Comparison of ENCODE assay signal across 28 cellular contexts in genomic region chr4:34183916-34184315, GRCh38.
DNase-seq lines count a peak whose midpoint lies in the region; FAIRE-seq and TF ChIP-seq lines count a peak whose summit lies in the region.
"Had no signal": no experiment of that assay in that cellular context is flagged by ENCODE, and none has a peak within 500 bp of the region (broad histone marks: within the 10 kb centered on the region; RNA-seq: fewer than 3 reads in every experiment).

No MANE protein-coding gene starts in this region.

- H3K27ac ChIP-seq in H9 (ENCODE audit: insufficient read length, low read depth, low read length) (no peak overlapping the region), hepatocyte (no peak overlapping the region)
- H3K27ac ChIP-seq: adrenal gland, cardiac muscle cell, colonic mucosa, lower lobe of right lung, ovary, Peyer's patch, SJSA1, tibial nerve had no signal

- no peaks in the 10 kb centered on the region for H3K27me3 Mint-ChIP-seq in H9 (ENCODE audit: low read depth)
- H3K27me3 Mint-ChIP-seq: IgD-negative memory B cell had no signal

- H3K23ac ChIP-seq in H9 (ENCODE audit: insufficient read length, low read depth, low read length) = no peak overlapping the region

- WGBS in H9 (ENCODE audit: extremely low coverage, insufficient read length, low lambda C conversion rate) = no CpG with 5 or more reads among the region's 3 CpGs
- WGBS in hepatocyte (ENCODE audit: low lambda C conversion rate, missing lambda C conversion rate) = 63% methylated on average over 3 of the region's 3 CpGs

- peaks cover 9% of the 10 kb centered on the region; the same call in 1 of the 2 replicates for H3K4me1 ChIP-seq in H9 (ENCODE audit: insufficient read depth, low read length)
- no peaks in the 10 kb centered on the region for H3K4me1 ChIP-seq in hepatocyte (ENCODE audit: insufficient read depth)
- H3K4me1 ChIP-seq: adrenal gland, colonic mucosa, lower lobe of right lung, Peyer's patch, SJSA1, tibial nerve had no signal

- H3K79me2 ChIP-seq in H9 (ENCODE audit: insufficient read depth, low read length) (no peaks in the 10 kb centered on the region), hepatocyte (no peaks in the 10 kb centered on the region)

- H3K4me3 ChIP-seq in fibroblast of villous mesenchyme (ENCODE audit: low read depth, low read length) = no peak overlapping the region
- H3K4me3 ChIP-seq in skeletal muscle cell (ENCODE audit: low read depth, low read length) = no peak overlapping the region
- H3K4me3 ChIP-seq in hepatocyte = no peak overlapping the region
- H3K4me3 ChIP-seq: adrenal gland, cardiac muscle cell, colonic mucosa, lower lobe of right lung, ovary, Peyer's patch, SJSA1, tibial nerve had no signal

- no peak overlapping the region for H3K9ac ChIP-seq in H9 (ENCODE audit: extremely low read depth, insufficient read length, low read length)

- TF ChIP-seq CTCF in H9 (conservative IDR thresholded peaks at IDR 0.05) = no peak
- no peak for TF ChIP-seq CTCF in fibroblast of villous mesenchyme (IDR thresholded peaks at IDR 0.05; ENCODE audit: insufficient read depth, low read depth, low read length)
- no peak for TF ChIP-seq CTCF in hepatocyte (IDR thresholded peaks at IDR 0.05; ENCODE audit: poor library complexity)

- H4K20me1 ChIP-seq in H9 (ENCODE audit: control insufficient read depth, insufficient read depth, insufficient read length) (no peaks in the 10 kb centered on the region), hepatocyte (ENCODE audit: insufficient read depth, poor library complexity, severe bottlenecking) (no peaks in the 10 kb centered on the region)

- no peak overlapping the region for H2BK20ac ChIP-seq in H9 (ENCODE audit: low read depth, low read length, poor library complexity, severe bottlenecking)

- H3K4me1 Mint-ChIP-seq in H9 = peaks cover 16 to 19% of the 10 kb centered on the region in 2 experiments
- H3K4me1 Mint-ChIP-seq: IgD-negative memory B cell had no signal

- no peaks in the 10 kb centered on the region for H3K36me3 Mint-ChIP-seq in H9 (ENCODE audit: insufficient read depth in 1 of 3, low read depth in 3 of 3)
- H3K36me3 Mint-ChIP-seq: IgD-negative memory B cell had no signal

- no peak overlapping the region for H2AK5ac ChIP-seq in H9 (ENCODE audit: insufficient read length, low read length)

- H2BK12ac ChIP-seq in H9 (ENCODE audit: insufficient read length, low read depth, low read length) = no peak overlapping the region

- no peak overlapping the region for H4K8ac ChIP-seq in H9 (replicated peaks; ENCODE audit: insufficient read length, low read depth, low read length)

- H3K36me3 ChIP-seq in hepatocyte (replicated peaks; ENCODE audit: insufficient read depth, low read depth) = no peaks in the 10 kb centered on the region
- H3K36me3 ChIP-seq: adrenal gland, cardiac muscle cell, colonic mucosa, lower lobe of right lung, ovary, Peyer's patch, SJSA1, tibial nerve had no signal

- no peak overlapping the region for H3K4me2 ChIP-seq in H9 (ENCODE audit: insufficient read depth, insufficient read length, low read length)
- H3K4me2 ChIP-seq in hepatocyte = no peak overlapping the region

- H2BK15ac ChIP-seq in H9 (ENCODE audit: low read depth, low read length) = no peak overlapping the region

- no peaks in the 10 kb centered on the region for H3K79me1 ChIP-seq in H9 (ENCODE audit: insufficient read depth, low read depth, low read length, poor library complexity, severe bottlenecking)

- no peaks in the 10 kb centered on the region for H3K9me3 Mint-ChIP-seq in H9
- H3K9me3 Mint-ChIP-seq: nephron progenitor cell had no signal

- no peak overlapping the region for H3K4ac ChIP-seq in H9 (ENCODE audit: low read depth, low read length)

- no peak overlapping the region for H3K14ac ChIP-seq in H9 (ENCODE audit: insufficient read depth, low read length)

- H4K91ac ChIP-seq in H9 (ENCODE audit: insufficient read length, low read depth, low read length) = no peak overlapping the region

- no peak for DNase-seq in H9
- DNase-seq in RPMI7951 (ENCODE audit: low read depth) = peak; percentile 66
- peak; percentile 49 for DNase-seq in fibroblast of villous mesenchyme (ENCODE audit: low read depth)
- peak; percentile 24 for DNase-seq in skeletal muscle cell (ENCODE audit: low read depth)
- DNase-seq in amygdala (lab: John Stamatoyannopoulos, UW) = no peak
- DNase-seq in frontal cortex (ENCODE audit: low spot score in 2 of 2) = no peak
- no peak for DNase-seq in hepatocyte (ENCODE audit: low spot score)
- DNase-seq: activated CD4-positive, CD25-positive, alpha-beta regulatory T cell; activated naive CD4-positive, alpha-beta T cell treated with anti-CD3 and anti-CD28 coated beads for 36 hours; adrenal gland; C1 segment of cervical spinal cord; colonic mucosa; COR-L47; DMS79 treated with DMSO at 0.1 percent for 48 hours; effector CD8-positive, alpha-beta T cell; erythroblast; lower lobe of right lung; NCI-H1048; NCI-H1694; NCI-H526 treated with DMSO at 0.1 percent for 48 hours; nephron progenitor cell; ovary; Peyer's patch; retina had no signal

- FAIRE-seq in frontal cortex (lab: Jason Lieb, UNC) = no peak

- no peaks in the 10 kb centered on the region for H3K9me2 ChIP-seq in hepatocyte (replicated peaks; ENCODE audit: insufficient read depth)

- no peaks in the 10 kb centered on the region for H3K23me2 ChIP-seq in H9 (ENCODE audit: insufficient read length, low read depth, low read length, poor library complexity, severe bottlenecking)

- H3T11ph ChIP-seq in H9 (ENCODE audit: low read length) = no peak overlapping the region

- H4K5ac ChIP-seq in H9 (ENCODE audit: insufficient read length, low read depth, low read length) = no peak overlapping the region

- H3K27me3 ChIP-seq in H9 (ENCODE audit: insufficient read depth, low read length) = no peaks in the 10 kb centered on the region
- no peaks in the 10 kb centered on the region for H3K27me3 ChIP-seq in hepatocyte
- H3K27me3 ChIP-seq: adrenal gland, cardiac muscle cell, colonic mucosa, ovary, Peyer's patch, SJSA1, tibial nerve had no signal

- H2AFZ ChIP-seq in H9 (ENCODE audit: low read length) (peak overlapping the region; percentile 40), hepatocyte (no peak overlapping the region)

- H3K56ac ChIP-seq in H9 (ENCODE audit: insufficient read length, low read depth, low read length) = no peak overlapping the region

- no peak overlapping the region for H2BK120ac ChIP-seq in H9 (ENCODE audit: low read depth, low read length, poor library complexity, severe bottlenecking)

- no peak overlapping the region for H3K4me3 Mint-ChIP-seq in H9
- H3K4me3 Mint-ChIP-seq: activated naive CD4-positive, alpha-beta T cell treated with anti-CD3 and anti-CD28 coated beads for 36 hours; IgD-negative memory B cell; nephron progenitor cell had no signal

- H2BK5ac ChIP-seq in H9 (ENCODE audit: insufficient read length, low read length) = no peak overlapping the region

- H3K27ac Mint-ChIP-seq in H9 = no peak overlapping the region
- H3K27ac Mint-ChIP-seq: activated naive CD4-positive, alpha-beta T cell treated with anti-CD3 and anti-CD28 coated beads for 36 hours; IgD-negative memory B cell; nephron progenitor cell had no signal

- H3K9me3 ChIP-seq in H9 (ENCODE audit: control insufficient read depth, low read depth, low read length) = no peaks in the 10 kb centered on the region
- no peaks in the 10 kb centered on the region for H3K9me3 ChIP-seq in hepatocyte (ENCODE audit: low read depth)
- H3K9me3 ChIP-seq: adrenal gland, colonic mucosa, lower lobe of right lung, ovary, Peyer's patch, SJSA1, tibial nerve had no signal

- H3K18ac ChIP-seq in H9 (ENCODE audit: insufficient read length, low read depth, low read length) = no peak overlapping the region

Comparison
In these comparisons a context has a peak if more than half of its experiments do, and no peak if none do; other contexts are left out.
1. DNase-seq: peak in RPMI7951 (single experiment), fibroblast of villous mesenchyme (single experiment) and skeletal muscle cell (single experiment); none in H9 (single experiment), amygdala (0 of 56), frontal cortex (0 of 2) and hepatocyte (single experiment).